ENCODE assay signal across 30 cellular contexts in genomic region chr4:141306331-141306730, GRCh38.
"Had no signal": no experiment of that assay in that cellular context is flagged by ENCODE, and none has a peak within 500 bp of the region (broad histone marks: within the 10 kb centered on the region; RNA-seq: fewer than 3 reads in every experiment).

No MANE protein-coding gene starts in this region.

- H3K9me3 Mint-ChIP-seq: activated naive CD8-positive, alpha-beta T cell treated with anti-CD3 and anti-CD28 coated beads, Interleukin-2, amount 10 ng/mL, durations not matched to agents 7 days and 5 days; brain; naive thymus-derived CD8-positive, alpha-beta T cell; neural crest cell; stimulated activated naive CD8-positive, alpha-beta T cell treated with anti-CD3 and anti-CD28 coated beads, Interleukin-15, Interleukin-2, amounts not matched to agents 100 ng/mL and 50 ng/mL, for 24 hours had no signal

- H3K27me3 ChIP-seq: ascending aorta, cardiac muscle cell, colonic mucosa, gastrocnemius medialis, left lung, pancreas, upper lobe of left lung, vagina had no signal

- H3K27me3 Mint-ChIP-seq: brain; stimulated activated naive CD8-positive, alpha-beta T cell treated with anti-CD3 and anti-CD28 coated beads, Interleukin-15, Interleukin-2, amounts not matched to agents 100 ng/mL and 50 ng/mL, for 24 hours had no signal

- H3K9me3 ChIP-seq: ascending aorta, colonic mucosa, gastrocnemius medialis, left lung, lower lobe of right lung, pancreas, prostate gland, thoracic aorta, upper lobe of left lung, vagina had no signal

- H3K36me3 ChIP-seq: ascending aorta, cardiac muscle cell, colonic mucosa, gastrocnemius medialis, left lung, lower lobe of right lung, pancreas, prostate gland, thoracic aorta, upper lobe of left lung, vagina had no signal

- H3K27ac Mint-ChIP-seq: activated CD4-positive, alpha-beta T cell treated with anti-CD3 and anti-CD28 coated beads for 36 hours; activated naive CD8-positive, alpha-beta T cell treated with anti-CD3 and anti-CD28 coated beads, Interleukin-2, amount 10 ng/mL, durations not matched to agents 7 days and 5 days; brain; naive thymus-derived CD8-positive, alpha-beta T cell; stimulated activated naive CD8-positive, alpha-beta T cell treated with anti-CD3 and anti-CD28 coated beads, Interleukin-15, Interleukin-2, amounts not matched to agents 100 ng/mL and 50 ng/mL, for 24 hours had no signal

- H3K36me3 Mint-ChIP-seq: activated naive CD8-positive, alpha-beta T cell treated with anti-CD3 and anti-CD28 coated beads, Interleukin-2, amount 10 ng/mL, durations not matched to agents 7 days and 5 days; brain; naive thymus-derived CD8-positive, alpha-beta T cell had no signal

- H3K4me1 ChIP-seq: ascending aorta, colonic mucosa, lower lobe of right lung, pancreas, prostate gland, vagina had no signal

- DNase-seq: activated CD4-positive, alpha-beta T cell treated with anti-CD3 and anti-CD28 coated beads for 36 hours; activated CD4-positive, CD25-positive, alpha-beta regulatory T cell; activated CD8-positive, alpha-beta memory T cell treated with anti-CD3 and anti-CD28 coated beads for 24 hours; activated effector memory CD4-positive, alpha-beta T cell treated with Interleukin-2 at 50 U/mL for 16 hours; activated naive CD4-positive, alpha-beta T cell treated with Interleukin-2 at 50 U/mL for 16 hours; activated naive CD8-positive, alpha-beta T cell treated with anti-CD3 and anti-CD28 coated beads, Interleukin-2, amount 10 ng/mL, durations not matched to agents 7 days and 5 days; cerebellar nuclear complex; colonic mucosa; effector memory CD4-positive, alpha-beta T cell; erythroblast; gastrocnemius medialis; glutamatergic neuron; left lung; lower lobe of right lung; mesenchymal stem cell; naive thymus-derived CD8-positive, alpha-beta T cell; pancreas; retina; stimulated activated CD4-positive, alpha-beta T cell treated with anti-CD3 and anti-CD28 coated beads, Interleukin-12 subunit alpha, Interleukin-12 subunit beta, amount 100 ng/mL, for 4 hours; stimulated activated CD4-positive, alpha-beta T cell treated with anti-CD3 and anti-CD28 coated beads, Interleukin-4, amount 100 ng/mL, for 1 hour; upper lobe of left lung had no signal

- H3K4me3 Mint-ChIP-seq: activated CD4-positive, alpha-beta T cell treated with anti-CD3 and anti-CD28 coated beads for 36 hours; activated naive CD8-positive, alpha-beta T cell treated with anti-CD3 and anti-CD28 coated beads, Interleukin-2, amount 10 ng/mL, durations not matched to agents 7 days and 5 days; brain; naive thymus-derived CD8-positive, alpha-beta T cell; neural crest cell; stimulated activated naive CD8-positive, alpha-beta T cell treated with anti-CD3 and anti-CD28 coated beads, Interleukin-15, Interleukin-2, amounts not matched to agents 100 ng/mL and 50 ng/mL, for 24 hours had no signal

- H3K4me3 ChIP-seq: ascending aorta, cardiac muscle cell, colonic mucosa, gastrocnemius medialis, left lung, lower lobe of right lung, pancreas, prostate gland, skin epidermis, thoracic aorta, upper lobe of left lung, vagina had no signal

- H3K4me1 Mint-ChIP-seq: neural crest cell had no signal

- H3K27ac ChIP-seq: ascending aorta, cardiac muscle cell, colonic mucosa, gastrocnemius medialis, left lung, lower lobe of right lung, pancreas, prostate gland, skin epidermis, thoracic aorta, upper lobe of left lung, vagina had no signal
